Comparison of ENCODE assay signal across 23 cellular contexts in genomic region chr12:49512541-49512940, GRCh38. TPM values are rescaled to one million over a fixed set of nuclear protein-coding genes. Genes with fewer than 3 reads are reported as not detected.
"Had no signal": no experiment of that assay in that cellular context is flagged by ENCODE, and none has a peak within 500 bp of the region (broad histone marks: within the 10 kb centered on the region; RNA-seq: fewer than 3 reads in every experiment).

No MANE protein-coding gene starts in this region.

- H3K36me3 ChIP-seq: neutrophil had no signal

- DNase-seq: effector CD4-positive, alpha-beta T cell; endodermal cell; heart left ventricle; hippocampal formation; islet precursor cell; mammary epithelial cell; naive thymus-derived CD4-positive, alpha-beta T cell; nephron progenitor cell; spleen; stimulated activated CD4-positive, alpha-beta T cell treated with anti-CD3 and anti-CD28 coated beads, Interleukin-15, amount 100 ng/mL, for 24 hours; stimulated activated CD4-positive, alpha-beta T cell treated with anti-CD3 and anti-CD28 coated beads, Interleukin-1b, Interleukin-23, amount 100 ng/mL, for 48 hours; stimulated activated CD4-positive, alpha-beta T cell treated with anti-CD3 and anti-CD28 coated beads, Interleukin-4, amount 100 ng/mL, for 24 hours; stomach; substantia nigra; transverse colon had no signal

- H3K27me3 ChIP-seq: heart left ventricle, neutrophil, spleen, stomach, transverse colon had no signal

- H3K4me3 ChIP-seq: coronary artery, heart left ventricle, spleen, stomach, thoracic aorta, transverse colon had no signal

- H3K27ac ChIP-seq: coronary artery, heart left ventricle, neutrophil, spleen, stomach, thoracic aorta, transverse colon had no signal

- ATAC-seq: heart left ventricle; left lobe of liver; naive thymus-derived CD4-positive, alpha-beta T cell; sciatic nerve; stimulated activated memory B cell treated with anti-CD40 and anti-IgM and Interleukin-4, amounts not matched to agents 10 μg/mL and 1 μg/mL and 100 μg/mL, for 72 hours had no signal

- H3K9me3 ChIP-seq: heart left ventricle, neutrophil, spleen, stomach, thoracic aorta, transverse colon had no signal

RNA-seq across cellular contexts. Expression of gene KCNH3, which starts 26.3 kb away (rescaled TPM):
- total RNA-seq: glomerular endothelial cell, osteoblast had no signal
